15 cellular contexts compared by ENCODE assay signal in the genomic region with DNA sequence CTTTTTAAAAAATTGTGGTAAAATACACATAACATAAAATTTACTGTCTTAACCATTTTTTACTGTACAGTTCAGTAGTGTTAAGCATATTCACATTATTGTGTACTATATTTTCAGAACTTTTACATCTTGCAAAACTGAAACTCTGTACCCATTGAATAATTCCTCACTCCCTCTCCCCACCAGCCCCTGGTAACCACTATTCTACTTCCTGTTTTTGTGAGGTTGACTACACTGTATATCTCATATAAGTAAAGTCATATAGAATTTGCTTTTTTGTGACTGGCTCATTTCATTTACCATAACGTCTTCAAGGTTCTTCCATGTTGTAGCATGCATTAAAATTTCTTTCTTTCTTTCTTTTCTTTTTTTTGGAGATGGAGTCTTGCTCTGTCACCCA.
DNase-seq lines count a peak whose midpoint lies in the region; ATAC-seq and TF ChIP-seq lines count a peak whose summit lies in the region.
"Had no signal": no experiment of that assay in that cellular context is flagged by ENCODE, and none has a peak within 500 bp of the region (broad histone marks: within the 10 kb centered on the region; RNA-seq: fewer than 3 reads in every experiment).

No MANE protein-coding gene starts in this region.

- H3K4me3 Mint-ChIP-seq in activated naive CD8-positive, alpha-beta T cell treated with anti-CD3 and anti-CD28 coated beads, Interleukin-2, amount 10 ng/mL, durations not matched to agents 7 days and 5 days: peak overlapping the region; percentile 46
- H3K4me3 Mint-ChIP-seq: CD4-positive, alpha-beta T cell had no signal

- peak; percentile 27 to 34 for DNase-seq in NOMO-1 (lab: John Stamatoyannopoulos, UW; ENCODE audit: unreplicated experiment in 2 of 2)
- no peak for DNase-seq in activated naive CD8-positive, alpha-beta T cell treated with anti-CD3 and anti-CD28 coated beads, Interleukin-2, amount 10 ng/mL, durations not matched to agents 7 days and 5 days
- no peak for DNase-seq in stimulated activated naive CD4-positive, alpha-beta T cell (lab: John Stamatoyannopoulos, UW)
- no peak for DNase-seq in PC-3
- DNase-seq: CD4-positive, alpha-beta T cell; effector CD4-positive, alpha-beta T cell; NCI-H69; Right ventricle myocardium superior; sigmoid colon had no signal

- H3K9ac ChIP-seq in PC-3 (ENCODE audit: low read length): no peak overlapping the region

- H3K4me1 ChIP-seq in PC-3 (ENCODE audit: insufficient read depth, low read length): no peaks in the 10 kb centered on the region
- H3K4me1 ChIP-seq: breast epithelium had no signal

- H3K27ac Mint-ChIP-seq in activated naive CD8-positive, alpha-beta T cell treated with anti-CD3 and anti-CD28 coated beads, Interleukin-2, amount 10 ng/mL, durations not matched to agents 7 days and 5 days: peak overlapping the region; percentile 70
- H3K27ac Mint-ChIP-seq: CD4-positive, alpha-beta T cell had no signal

- no peaks in the 10 kb centered on the region for H3K9me3 Mint-ChIP-seq in activated naive CD8-positive, alpha-beta T cell treated with anti-CD3 and anti-CD28 coated beads, Interleukin-2, amount 10 ng/mL, durations not matched to agents 7 days and 5 days
- H3K9me3 Mint-ChIP-seq: CD4-positive, alpha-beta T cell had no signal

- no peaks in the 10 kb centered on the region for H4K20me1 ChIP-seq in PC-3 (ENCODE audit: low read length)

- H3K36me3 ChIP-seq in PC-3 (ENCODE audit: low read depth, low read length): peaks cover 7% of the 10 kb centered on the region; the same call in 1 of the 2 replicates
- H3K36me3 ChIP-seq: breast epithelium had no signal

- POLR2A ChIA-PET in activated naive CD8-positive, alpha-beta T cell treated with anti-CD3 and anti-CD28 coated beads, Interleukin-2, amount 10 ng/mL, durations not matched to agents 7 days and 5 days (lab: Charles Lee): no interaction called here
- POLR2A ChIA-PET in PC-3 (lab: Charles Lee; ENCODE audit: unreplicated experiment): no interaction called here

- TF ChIP-seq CTCF in PC-3 (conservative IDR thresholded peaks at IDR 0.05; ENCODE audit: low read depth, low read length): no peak

- H3K9me3 ChIP-seq in PC-3 (ENCODE audit: low read length): no peaks in the 10 kb centered on the region
- H3K9me3 ChIP-seq: breast epithelium, neutrophil, sigmoid colon had no signal

- no peak overlapping the region for H3K4me3 ChIP-seq in PC-3 (ENCODE audit: low read length)
- H3K4me3 ChIP-seq: breast epithelium, lung, sigmoid colon had no signal

- H3K4me1 Mint-ChIP-seq in activated naive CD8-positive, alpha-beta T cell treated with anti-CD3 and anti-CD28 coated beads, Interleukin-2, amount 10 ng/mL, durations not matched to agents 7 days and 5 days: peaks cover 24% of the 10 kb centered on the region

- no peak overlapping the region for H3K27ac ChIP-seq in PC-3 (ENCODE audit: low read length)
- H3K27ac ChIP-seq: breast epithelium, neutrophil, sigmoid colon had no signal

- H3F3A ChIP-seq in PC-3 (ENCODE audit: low read length, unreplicated experiment): no peaks in the 10 kb centered on the region

- no peaks in the 10 kb centered on the region for H3K9me2 ChIP-seq in PC-3 (replicated peaks; ENCODE audit: low read length)

- BruUV-seq in PC-3 (replicated peaks; lab: Mats Ljungman, UMichigan): no TSS peak

- no peak overlapping the region for H3K4me2 ChIP-seq in PC-3 (ENCODE audit: low read length)

- H3K36me3 Mint-ChIP-seq in activated naive CD8-positive, alpha-beta T cell treated with anti-CD3 and anti-CD28 coated beads, Interleukin-2, amount 10 ng/mL, durations not matched to agents 7 days and 5 days: peaks cover 54% of the 10 kb centered on the region

- H2AFZ ChIP-seq in PC-3 (ENCODE audit: low read length): no peak overlapping the region

- no peaks in the 10 kb centered on the region for H3K27me3 Mint-ChIP-seq in activated naive CD8-positive, alpha-beta T cell treated with anti-CD3 and anti-CD28 coated beads, Interleukin-2, amount 10 ng/mL, durations not matched to agents 7 days and 5 days
- H3K27me3 Mint-ChIP-seq: CD4-positive, alpha-beta T cell had no signal

- no peaks in the 10 kb centered on the region for H3K79me2 ChIP-seq in PC-3 (ENCODE audit: low read length)

- intact Hi-C loops in PC-3 (cut with micrococcal nuclease): no loop called here

- ATAC-seq in GM18498 (IDR thresholded peaks at IDR 0.05; ENCODE audit: unreplicated experiment) (peak; percentile 66), GM21360 (IDR thresholded peaks at IDR 0.05; ENCODE audit: unreplicated experiment) (peak; percentile 64), PC-3 (no peak), GM21381 (IDR thresholded peaks at IDR 0.05; ENCODE audit: unreplicated experiment) (no peak)
- peak; percentile 86 for ATAC-seq in activated naive CD8-positive, alpha-beta T cell treated with anti-CD3 and anti-CD28 coated beads, Interleukin-2, amount 10 ng/mL, durations not matched to agents 7 days and 5 days (ENCODE audit: low read depth)

- CTCF ChIA-PET in PC-3 (lab: Charles Lee): no interaction called here

- no peaks in the 10 kb centered on the region for H3K27me3 ChIP-seq in PC-3 (ENCODE audit: low read length)
- H3K27me3 ChIP-seq: breast epithelium, neutrophil, sigmoid colon had no signal

Comparison
In these comparisons a context has a peak if more than half of its experiments do, and no peak if none do; other contexts are left out.
1. ATAC-seq: peak in GM18498 (single experiment), GM21360 (single experiment) and activated naive CD8-positive, alpha-beta T cell treated with anti-CD3 and anti-CD28 coated beads, Interleukin-2, amount 10 ng/mL, durations not matched to agents 7 days and 5 days (single experiment); none in PC-3 (single experiment) and GM21381 (single experiment).
2. DNase-seq: peak in NOMO-1 (2 of 2); none in activated naive CD8-positive, alpha-beta T cell treated with anti-CD3 and anti-CD28 coated beads, Interleukin-2, amount 10 ng/mL, durations not matched to agents 7 days and 5 days (single experiment), stimulated activated naive CD4-positive, alpha-beta T cell (0 of 6) and PC-3 (single experiment).